ENCODE assay signal across 8 cellular contexts in the genomic region with DNA sequence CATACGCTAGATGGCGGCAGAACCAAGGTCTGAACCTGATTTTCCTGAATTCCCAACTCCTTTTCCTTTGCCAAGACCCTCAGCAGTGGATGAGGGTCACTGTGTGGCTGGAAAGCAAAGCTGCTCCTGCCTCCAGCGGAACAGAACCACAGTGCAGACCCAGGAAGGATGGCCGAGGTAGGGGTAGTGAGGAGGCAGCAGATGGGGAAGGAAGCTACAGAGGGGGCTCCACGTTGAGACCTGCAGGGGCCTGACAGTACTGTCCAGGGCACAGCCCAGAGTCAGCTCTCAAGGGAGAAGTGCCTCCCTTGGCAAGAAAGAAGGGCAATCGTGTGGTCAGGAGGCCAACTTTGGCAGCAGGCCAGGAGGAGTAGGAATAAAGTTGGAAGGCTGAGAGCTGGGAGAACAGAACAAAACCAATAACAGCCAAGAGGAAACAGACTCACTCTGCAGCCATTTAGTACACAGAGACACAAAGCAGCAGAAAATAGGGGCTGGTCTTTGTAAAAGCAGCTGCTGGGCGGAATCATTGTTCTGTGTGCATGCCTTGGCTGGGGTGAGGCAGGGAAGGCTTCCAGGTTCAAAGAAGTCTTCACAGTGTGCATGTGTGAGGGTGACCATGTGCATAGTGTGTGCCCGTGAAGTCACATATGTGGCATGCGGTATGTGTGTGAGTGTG. TPM values are rescaled to one million over a fixed set of nuclear protein-coding genes. Genes with fewer than 3 reads are reported as not detected.
DNase-seq lines count a peak whose midpoint lies in the region; FAIRE-seq and TF ChIP-seq lines count a peak whose summit lies in the region.

No MANE protein-coding gene starts in this region.

- H3K4me3 ChIP-seq in MG63 = no peak overlapping the region
- H3K4me3 ChIP-seq in bronchial epithelial cell (ENCODE audit: low read depth, low read length) = no peak overlapping the region
- no peak overlapping the region for H3K4me3 ChIP-seq in smooth muscle cell

- H3K4me1 ChIP-seq in smooth muscle cell (ENCODE audit: low read depth) = peaks cover 24% of the 10 kb centered on the region

- no peak overlapping the region for H2AFZ ChIP-seq in smooth muscle cell (ENCODE audit: low read depth)

- H4K20me1 ChIP-seq in smooth muscle cell (ENCODE audit: low read depth) = peaks cover 9% of the 10 kb centered on the region

- H3K9me3 ChIP-seq in MG63 (no peaks in the 10 kb centered on the region), smooth muscle cell (replicated peaks; ENCODE audit: low read depth) (no peaks in the 10 kb centered on the region)

- no peaks in the 10 kb centered on the region for H3K79me2 ChIP-seq in smooth muscle cell (ENCODE audit: low read depth)

- H3K36me3 ChIP-seq in MG63 = no peaks in the 10 kb centered on the region; the same call in 1 of the 2 replicates
- no peaks in the 10 kb centered on the region for H3K36me3 ChIP-seq in bronchial epithelial cell (ENCODE audit: control insufficient read depth, insufficient read depth, low read length)
- no peaks in the 10 kb centered on the region for H3K36me3 ChIP-seq in smooth muscle cell (ENCODE audit: low read depth)

- WGBS in smooth muscle cell (ENCODE audit: low lambda C conversion rate) = 41% methylated on average over 9 of the region's 9 CpGs

- H3K4me2 ChIP-seq in smooth muscle cell = peak overlapping the region; percentile 74

- peak; percentile 68 for TF ChIP-seq CTCF in bronchial epithelial cell (IDR thresholded peaks at IDR 0.05; ENCODE audit: insufficient read depth, low read length, severe bottlenecking)
- TF ChIP-seq CTCF in smooth muscle cell (IDR thresholded peaks at IDR 0.05; ENCODE audit: borderline replicate concordance, insufficient read depth, poor library complexity, severe bottlenecking) = peak; percentile 38

- FAIRE-seq in bronchial epithelial cell (lab: Jason Lieb, UNC) = peak; percentile 47

- H3F3A ChIP-seq in smooth muscle cell (ENCODE audit: low read depth) = peaks cover 12% of the 10 kb centered on the region

- DNase-seq in AG08396 (ENCODE audit: low spot score) = peak; percentile 36
- peak; percentile 88 for DNase-seq in MG63
- peak; percentile 21 for DNase-seq in bronchial epithelial cell (ENCODE audit: low read depth)
- DNase-seq in iris pigment epithelial cell (ENCODE audit: low read depth) = peak; percentile 53
- peak; percentile 42 for DNase-seq in smooth muscle cell (lab: John Stamatoyannopoulos, UW; ENCODE audit: unreplicated experiment)
- no peak for DNase-seq in GM19238 (ENCODE audit: insufficient read length, low spot score)
- DNase-seq in effector CD8-positive, alpha-beta T cell (lab: John Stamatoyannopoulos, UW) = no peak
- DNase-seq in OCI-M1 (lab: John Stamatoyannopoulos, UW) = no peak

- H3K27me3 ChIP-seq in MG63 (no peaks in the 10 kb centered on the region), bronchial epithelial cell (ENCODE audit: control insufficient read depth, insufficient read depth, low read length) (peaks cover 6% of the 10 kb centered on the region), smooth muscle cell (ENCODE audit: low read depth) (peaks cover 29% of the 10 kb centered on the region)

- H3K9ac ChIP-seq in smooth muscle cell (ENCODE audit: low read depth) = no peak overlapping the region

- peak overlapping the region; percentile 58 for H3K27ac ChIP-seq in smooth muscle cell (ENCODE audit: low read depth)

RNA-seq across cellular contexts. Expression of a gene that starts 3.1 kb away (rescaled TPM):
- total RNA-seq in MG63 (2014; rRNA removed; shearing (Covaris generic); ENCODE audit: low replicate concordance) = not detected in 2 replicates
- total RNA-seq in bronchial epithelial cell (under 0.01 and 0.26 TPM in 2 replicates), smooth muscle cell (0.49 and 3.2 TPM in 2 replicates)
- 0.24 and 0.50 TPM in 2 replicates for polyA plus RNA-seq in smooth muscle cell

RNA-seq across cellular contexts. Expression of a gene that starts 40.5 kb away (rescaled TPM):
- total RNA-seq in MG63 (2014; rRNA removed; shearing (Covaris generic); ENCODE audit: low replicate concordance) = 42.3 and 69.9 TPM in 2 replicates
- 20.5 and 28.4 TPM in 2 replicates for total RNA-seq in bronchial epithelial cell
- total RNA-seq in smooth muscle cell = 130 and 131 TPM in 2 replicates
- polyA plus RNA-seq in smooth muscle cell = 65.7 and 85.5 TPM in 2 replicates

Comparison
In these comparisons a context has a peak if more than half of its experiments do, and no peak if none do; other contexts are left out.
1. DNase-seq: peak in AG08396 (single experiment), MG63 (single experiment), bronchial epithelial cell (single experiment), iris pigment epithelial cell (single experiment) and smooth muscle cell (single experiment); none in GM19238 (single experiment), effector CD8-positive, alpha-beta T cell (single experiment) and OCI-M1 (single experiment).